In genomic region chr1:85229574-85230097, GRCh38 we compare ENCODE assay signal across 19 cellular contexts. TPM values are rescaled to one million over a fixed set of nuclear protein-coding genes. Genes with fewer than 3 reads are reported as not detected.
A peak's percentile ranks its signal among the peaks of the same experiment; 100 is the strongest.
DNase-seq lines count a peak whose midpoint lies in the region; ATAC-seq and TF ChIP-seq lines count a peak whose summit lies in the region.
"Had no signal": no experiment of that assay in that cellular context is flagged by ENCODE, and none has a peak within 500 bp of the region (broad histone marks: within the 10 kb centered on the region; RNA-seq: fewer than 3 reads in every experiment).

No MANE protein-coding gene starts in this region.

- no peak overlapping the region for H4K5ac ChIP-seq in H9 (ENCODE audit: insufficient read length, low read depth, low read length)

- H2AFZ ChIP-seq in H9 (ENCODE audit: low read length) = no peak overlapping the region

- H2BK120ac ChIP-seq in H9 (ENCODE audit: low read depth, low read length, poor library complexity, severe bottlenecking) = no peak overlapping the region

- no peak overlapping the region for H3K23ac ChIP-seq in H9 (ENCODE audit: insufficient read length, low read depth, low read length)

- H2BK12ac ChIP-seq in H9 (ENCODE audit: insufficient read length, low read depth, low read length) = no peak overlapping the region

- in situ Hi-C loops in Panc1 (cut with HindIII; ENCODE audit: low pct_unique_long_range_greater_than_20kb, low sequenced_read_pairs) = no loop called here

- H4K8ac ChIP-seq in H9 (replicated peaks; ENCODE audit: insufficient read length, low read depth, low read length) = no peak overlapping the region

- CTCF ChIA-PET in Panc1 (lab: Charles Lee) = interaction anchor here (0.7 to 1.6 kb wide), 3 partner anchors 25 to 285 kb away, joined by 4 to 13 read pairs (median 4); no protein-coding TSS in a partner anchor

- H4K91ac ChIP-seq in H9 (ENCODE audit: insufficient read length, low read depth, low read length) = no peak overlapping the region

- no peak overlapping the region for H2BK5ac ChIP-seq in H9 (ENCODE audit: insufficient read length, low read length)

- peak; percentile 93 for DNase-seq in DMS53 (lab: John Stamatoyannopoulos, UW)
- peak; percentile 21 for DNase-seq in LHCN-M2 (ENCODE audit: low read depth)
- DNase-seq in Panc1 (ENCODE audit: low read depth, low spot score) = no peak
- DNase-seq in left kidney (ENCODE audit: low read depth, low spot score) = peak; percentile 30
- no peak for DNase-seq in activated T-cell treated with anti-CD3 and anti-CD28 coated beads, Interleukin-2, amount 50 U/mL, for 48 hours
- no peak for DNase-seq in H9
- DNase-seq in stimulated activated naive CD4-positive, alpha-beta T cell treated with Interleukin-2 at 50 U/mL for 16 hours (lab: John Stamatoyannopoulos, UW) = no peak
- DNase-seq in mesenteric fat pad (ENCODE audit: low spot score) = no peak
- DNase-seq: activated CD4-positive, alpha-beta memory T cell treated with anti-CD3 and anti-CD28 coated beads for 36 hours; anterior cingulate cortex; glutamatergic neuron; kidney; MV-4-11; NCI-H524 treated with DMSO at 0.1 percent for 48 hours; psoas muscle; T1000; testis had no signal

- H3K4me3 ChIP-seq in Panc1 (ENCODE audit: low read depth in 2 of 2, low read length in 2 of 2) = no peak overlapping the region
- H3K4me3 ChIP-seq: coronary artery, psoas muscle, testis had no signal

- no peak overlapping the region for H2BK15ac ChIP-seq in H9 (ENCODE audit: low read depth, low read length)

- H3K27ac Mint-ChIP-seq in H9 = no peak overlapping the region
- H3K27ac Mint-ChIP-seq: activated CD4-positive, alpha-beta memory T cell treated with anti-CD3 and anti-CD28 coated beads for 36 hours had no signal

- no TSS peak for BruUV-seq in Panc1 (replicated peaks; lab: Mats Ljungman, UMichigan)

- no peaks in the 10 kb centered on the region; the same call in 1 of the 2 replicates for H3K27me3 Mint-ChIP-seq in H9 (ENCODE audit: low read depth)

- H3K23me2 ChIP-seq in H9 (ENCODE audit: insufficient read length, low read depth, low read length, poor library complexity, severe bottlenecking) = no peaks in the 10 kb centered on the region

- H3K36me3 ChIP-seq in Panc1 (ENCODE audit: control insufficient read depth, insufficient read depth, low read length) = no peaks in the 10 kb centered on the region

- H3K18ac ChIP-seq in H9 (ENCODE audit: insufficient read length, low read depth, low read length) = no peak overlapping the region

- H3K9me3 ChIP-seq in Panc1 (ENCODE audit: control insufficient read depth, insufficient read depth, low read depth, low read length) (no peaks in the 10 kb centered on the region), H9 (ENCODE audit: control insufficient read depth, low read depth, low read length) (no peaks in the 10 kb centered on the region)
- H3K9me3 ChIP-seq: psoas muscle, testis had no signal

- H3K4me2 ChIP-seq in H9 (ENCODE audit: insufficient read depth, insufficient read length, low read length) = no peak overlapping the region

- H3K9ac ChIP-seq in H9 (ENCODE audit: extremely low read depth, insufficient read length, low read length) = no peak overlapping the region

- H3K27me3 ChIP-seq in Panc1 (ENCODE audit: control insufficient read depth, insufficient read depth, low read length) (no peaks in the 10 kb centered on the region), H9 (ENCODE audit: insufficient read depth, low read length) (no peaks in the 10 kb centered on the region)
- H3K27me3 ChIP-seq: testis had no signal

- WGBS in H9 (ENCODE audit: extremely low coverage, insufficient read length, low lambda C conversion rate) = no CpG with 5 or more reads among the region's 6 CpGs

- no peak overlapping the region for H3T11ph ChIP-seq in H9 (ENCODE audit: low read length)

- H3K4ac ChIP-seq in H9 (ENCODE audit: low read depth, low read length) = no peak overlapping the region

- H4K20me1 ChIP-seq in H9 (ENCODE audit: control insufficient read depth, insufficient read depth, insufficient read length) = no peaks in the 10 kb centered on the region

- TF ChIP-seq CTCF in Panc1 (IDR thresholded peaks at IDR 0.05) (no peak; the same call in 1 of the 2 replicates), H9 (conservative IDR thresholded peaks at IDR 0.05) (no peak)

- no peak overlapping the region for H3K56ac ChIP-seq in H9 (ENCODE audit: insufficient read length, low read depth, low read length)

- peaks cover 25 to 33% of the 10 kb centered on the region in 2 experiments for H3K4me1 Mint-ChIP-seq in H9

- H3K14ac ChIP-seq in H9 (ENCODE audit: insufficient read depth, low read length) = no peak overlapping the region

- no peaks in the 10 kb centered on the region for H3K36me3 Mint-ChIP-seq in H9 (ENCODE audit: insufficient read depth in 1 of 3, low read depth in 3 of 3)
- H3K36me3 Mint-ChIP-seq: activated CD4-positive, alpha-beta memory T cell treated with anti-CD3 and anti-CD28 coated beads for 36 hours had no signal

- no peaks in the 10 kb centered on the region for H3K9me3 Mint-ChIP-seq in H9
- H3K9me3 Mint-ChIP-seq: activated CD4-positive, alpha-beta memory T cell treated with anti-CD3 and anti-CD28 coated beads for 36 hours had no signal

- no peak overlapping the region for H2AK5ac ChIP-seq in H9 (ENCODE audit: insufficient read length, low read length)

- no peaks in the 10 kb centered on the region for H3K79me2 ChIP-seq in H9 (ENCODE audit: insufficient read depth, low read length)

- POLR2A ChIA-PET in Panc1 (lab: Charles Lee) = interaction anchor here (0.6 kb wide), 2 partner anchors 13 to 176 kb away, joined by 3 to 4 read pairs; no protein-coding TSS in a partner anchor

- intact Hi-C loops in Panc1 (cut with micrococcal nuclease; ENCODE audit: unreplicated experiment) = no loop called here

- H3K79me1 ChIP-seq in H9 (ENCODE audit: insufficient read depth, low read depth, low read length, poor library complexity, severe bottlenecking) = no peaks in the 10 kb centered on the region

- H3K4me3 Mint-ChIP-seq in H9 = no peak overlapping the region
- H3K4me3 Mint-ChIP-seq: activated CD4-positive, alpha-beta memory T cell treated with anti-CD3 and anti-CD28 coated beads for 36 hours had no signal

- H3K27ac ChIP-seq in Panc1 (ENCODE audit: low read length) (no peak overlapping the region), H9 (ENCODE audit: insufficient read length, low read depth, low read length) (no peak overlapping the region)
- H3K27ac ChIP-seq: coronary artery, epithelial cell of prostate, psoas muscle, testis had no signal

- H3K4me1 ChIP-seq in Panc1 (ENCODE audit: control insufficient read depth, insufficient read depth, low read length) (peaks cover 1% of the 10 kb centered on the region; the same call in 1 of the 2 replicates), H9 (ENCODE audit: insufficient read depth, low read length) (peaks cover 4% of the 10 kb centered on the region; the same call in 1 of the 2 replicates)
- H3K4me1 ChIP-seq: testis had no signal

- ATAC-seq in Panc1 = peak; percentile 40; the same call in 1 of the 2 replicates

- no peak overlapping the region for H2BK20ac ChIP-seq in H9 (ENCODE audit: low read depth, low read length, poor library complexity, severe bottlenecking)

RNA-seq across cellular contexts. Expression of gene SYDE2, which starts 28.8 kb away (rescaled TPM):
- total RNA-seq in LHCN-M2 (2014; rRNA removed) (0.90 and 1.0 TPM in 2 replicates), Panc1 (2021; ENCODE audit: unreplicated experiment) (18.2 TPM), H9 (2021) (12.1 and 12.4 TPM in 2 replicates), mesenteric fat pad (9.3 TPM)
- 0.51 TPM for polyA plus RNA-seq in LHCN-M2 (2012)
- 2.9 TPM for polyA plus RNA-seq in Panc1 (2012; ENCODE audit: insufficient read length)

RNA-seq across cellular contexts. Expression of gene C1orf52, which starts 29.8 kb away (rescaled TPM):
- total RNA-seq in LHCN-M2 (2014; rRNA removed) (6.5 and 11.0 TPM in 2 replicates), Panc1 (2021; ENCODE audit: unreplicated experiment) (51.6 TPM), H9 (2021) (45.1 and 48.2 TPM in 2 replicates), mesenteric fat pad (18.5 TPM)
- polyA plus RNA-seq in LHCN-M2 (2012) = 11.3 TPM
- 44.0 TPM for polyA plus RNA-seq in Panc1 (2012; ENCODE audit: insufficient read length)

RNA-seq across cellular contexts. Expression of gene BCL10, which starts 46.8 kb away (rescaled TPM):
- 29.0 and 31.7 TPM in 2 replicates for total RNA-seq in LHCN-M2 (2014; rRNA removed)
- polyA plus RNA-seq in LHCN-M2 (2012) = 10.1 TPM
- 69.9 TPM for total RNA-seq in Panc1 (2021; ENCODE audit: unreplicated experiment)
- polyA plus RNA-seq in Panc1 (2012; ENCODE audit: insufficient read length) = 32.8 TPM
- total RNA-seq in H9 (2021) = 26.1 and 29.4 TPM in 2 replicates
- total RNA-seq in mesenteric fat pad = 22.2 TPM

Comparison
In these comparisons a context has a peak if more than half of its experiments do, and no peak if none do; other contexts are left out.
1. DNase-seq: peak in DMS53 (single experiment), LHCN-M2 (single experiment) and left kidney (single experiment); none in Panc1 (single experiment), activated T-cell treated with anti-CD3 and anti-CD28 coated beads, Interleukin-2, amount 50 U/mL, for 48 hours (0 of 2), H9 (single experiment), stimulated activated naive CD4-positive, alpha-beta T cell treated with Interleukin-2 at 50 U/mL for 16 hours (single experiment) and mesenteric fat pad (single experiment).